ENCODE assay signal across 8 cellular contexts in genomic region chr19:19821366-19822147, GRCh38. TPM values are rescaled to one million over a fixed set of nuclear protein-coding genes. Genes with fewer than 3 reads are reported as not detected.
DNase-seq lines count a peak whose midpoint lies in the region; ATAC-seq and TF ChIP-seq lines count a peak whose summit lies in the region.

TSS of gene ZNF506 (minus strand) at chr19:19821750. CDS start at chr19:19821603, 147 bp downstream.

- TF ChIP-seq CTCF in HL-60 (IDR thresholded peaks at IDR 0.05; ENCODE audit: insufficient read depth, low read length) (no peak), mucosa of descending colon (IDR thresholded peaks at IDR 0.05) (no peak)

- ATAC-seq in GM19397 (IDR thresholded peaks at IDR 0.05; ENCODE audit: unreplicated experiment) (peak; percentile 90), mucosa of descending colon (peak; percentile 99)

- no peaks in the 10 kb centered on the region for H3K27me3 ChIP-seq in HL-60 (ENCODE audit: insufficient read depth, poor library complexity, severe bottlenecking)

- intact Hi-C loops in mucosa of descending colon (cut with DNase I, micrococcal nuclease), result loop anchor here in 1 of 2 donors (5.0 kb wide), 1 partner anchor 46 kb away; the partner anchor contains the start of gene ZNF253

- DNase-seq in CD1c-positive myeloid dendritic cell (ENCODE audit: extremely low spot score) (peak; percentile 98), HL-60 (ENCODE audit: low read depth in 1 of 2, low spot score in 1 of 2) (peak; percentile 97 to 98), NOMO-1 treated with dmso at 0.1 percent for 144 hours (lab: John Stamatoyannopoulos, UW; ENCODE audit: unreplicated experiment) (peak; percentile 70), epithelial cell of prostate (ENCODE audit: low read depth, low spot score) (peak; percentile 83), mucosa of descending colon (peak; percentile 97 to 100 (median 98))
- DNase-seq in activated T-cell treated with anti-CD3 and anti-CD28 coated beads, Interleukin-2, amount 50 U/mL, for 1 hour, result peak; percentile 93
- peak; percentile 93 to 96 for DNase-seq in stimulated activated CD8-positive, alpha-beta memory T cell treated with anti-CD3 and anti-CD28 coated beads, Interleukin-4, amount 100 ng/mL, for 1 hour (ENCODE audit: low read depth in 2 of 2, low spot score in 1 of 2)

- peaks cover 7% of the 10 kb centered on the region for H3K4me1 ChIP-seq in mucosa of descending colon (ENCODE audit: low read depth)

- H3K36me3 ChIP-seq in mucosa of descending colon (ENCODE audit: low read depth), result no peaks in the 10 kb centered on the region

- H3K4me3 ChIP-seq in HL-60 (replicated peaks; ENCODE audit: insufficient read depth, low read length) (peak within 1 kb of the TSS; percentile 66), mucosa of descending colon (peak within 1 kb of the TSS; percentile 67)

- H3K9me3 ChIP-seq in mucosa of descending colon, result peaks cover 52% of the 10 kb centered on the region

- peak within 1 kb of the TSS; percentile 92 for H3K27ac ChIP-seq in HL-60 (replicated peaks)
- H3K27ac ChIP-seq in epithelial cell of prostate, result peak within 1 kb of the TSS; percentile 82

RNA-seq across cellular contexts. Expression of gene ZNF506, which starts in this region (rescaled TPM):
- total RNA-seq in mucosa of descending colon, result 10 to 100 TPM; 18.4 to 31.7 (median 25.7) TPM

Comparison
In these comparisons a context has a peak if more than half of its experiments do, and no peak if none do; other contexts are left out.
1. Peak in every context shown above with its lines: DNase-seq, ATAC-seq, H3K4me3 ChIP-seq and H3K27ac ChIP-seq.